In genomic region chr3:150925751-150926201, GRCh38 we compare ENCODE assay signal across 8 cellular contexts.
A peak's percentile ranks its signal among the peaks of the same experiment; 100 is the strongest.
DNase-seq lines count a peak whose midpoint lies in the region; ATAC-seq and TF ChIP-seq lines count a peak whose summit lies in the region.

No MANE protein-coding gene starts in this region.

- H3K4me3 ChIP-seq in BLaER1 (no peak overlapping the region), NT2/D1 (ENCODE audit: insufficient read length, low read depth) (no peak overlapping the region), retinal pigment epithelial cell (ENCODE audit: low read length) (no peak overlapping the region)

- H3K9ac ChIP-seq in BLaER1: no peak overlapping the region
- H3K9ac ChIP-seq in NT2/D1 (ENCODE audit: insufficient read length, low read depth): no peak overlapping the region

- DNase-seq in NT2/D1 (ENCODE audit: low read depth, low spot score) (peak; percentile 67), globus pallidus (ENCODE audit: low spot score) (peak; percentile 5), retinal pigment epithelial cell (ENCODE audit: low read depth) (no peak), DMS79 treated with DMSO at 0.1 percent for 48 hours (lab: John Stamatoyannopoulos, UW) (no peak)
- peak; percentile 51 for DNase-seq in activated T-cell treated with anti-CD3 and anti-CD28 coated beads, Interleukin-2, amount 50 U/mL, for 1 hour

- H3K4me1 ChIP-seq in BLaER1 (no peaks in the 10 kb centered on the region), NT2/D1 (ENCODE audit: insufficient read depth, insufficient read length) (no peaks in the 10 kb centered on the region)

- no peak overlapping the region for H3K27ac ChIP-seq in BLaER1

- no peaks in the 10 kb centered on the region for H4K20me1 ChIP-seq in BLaER1

- no peaks in the 10 kb centered on the region for H3K36me3 ChIP-seq in BLaER1
- no peaks in the 10 kb centered on the region for H3K36me3 ChIP-seq in NT2/D1 (ENCODE audit: insufficient read depth, insufficient read length, low read length)

- peak; percentile 90 for TF ChIP-seq CTCF in retinal pigment epithelial cell (conservative IDR thresholded peaks at IDR 0.05; ENCODE audit: low read depth, low read length)

- no peaks in the 10 kb centered on the region for H3K27me3 ChIP-seq in BLaER1
- H3K27me3 ChIP-seq in NT2/D1 (ENCODE audit: insufficient read depth, insufficient read length): no peaks in the 10 kb centered on the region

- no peaks in the 10 kb centered on the region for H3K9me3 ChIP-seq in BLaER1
- H3K9me3 ChIP-seq in NT2/D1 (ENCODE audit: insufficient read depth, low read length): no peaks in the 10 kb centered on the region

- peak overlapping the region; percentile 49 for H3K4me2 ChIP-seq in BLaER1

- ATAC-seq in GM19043 (IDR thresholded peaks at IDR 0.05; ENCODE audit: low read depth, unreplicated experiment): peak; percentile 80
- ATAC-seq in HG03280 (IDR thresholded peaks at IDR 0.05; ENCODE audit: unreplicated experiment): peak; percentile 87

Comparison
In these comparisons a context has a peak if more than half of its experiments do, and no peak if none do; other contexts are left out.
1. DNase-seq: peak in NT2/D1 (single experiment), activated T-cell treated with anti-CD3 and anti-CD28 coated beads, Interleukin-2, amount 50 U/mL, for 1 hour (single experiment) and globus pallidus (single experiment); none in retinal pigment epithelial cell (single experiment) and DMS79 treated with DMSO at 0.1 percent for 48 hours (single experiment).